1 cellular context compared by ENCODE assay signal in the genomic region with DNA sequence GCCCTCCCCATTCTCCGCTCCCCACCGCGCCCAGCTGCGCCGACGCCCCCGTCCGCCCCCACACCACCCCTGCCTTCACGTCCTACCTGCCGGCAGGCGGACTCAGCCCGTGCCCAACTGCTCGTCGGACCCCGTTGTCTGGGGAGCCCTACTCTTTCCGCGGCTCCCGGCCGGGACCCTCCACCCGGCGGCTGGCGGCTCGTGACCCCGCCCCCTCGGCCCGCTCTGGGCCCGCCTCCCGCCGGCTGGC.
TF ChIP-seq lines count a peak whose summit lies in the region.

A gene (minus strand): TSS at position 209 of the 250 bp plus-strand sequence. CDS start 9,899 bp downstream, outside the sequence.

TF ChIP-seq in HepG2, 621 proteins besides CTCF, POLR2A, EP300 and RAD21 (continued from another document and continues in another):
- TF ChIP-seq, protein P1, sequence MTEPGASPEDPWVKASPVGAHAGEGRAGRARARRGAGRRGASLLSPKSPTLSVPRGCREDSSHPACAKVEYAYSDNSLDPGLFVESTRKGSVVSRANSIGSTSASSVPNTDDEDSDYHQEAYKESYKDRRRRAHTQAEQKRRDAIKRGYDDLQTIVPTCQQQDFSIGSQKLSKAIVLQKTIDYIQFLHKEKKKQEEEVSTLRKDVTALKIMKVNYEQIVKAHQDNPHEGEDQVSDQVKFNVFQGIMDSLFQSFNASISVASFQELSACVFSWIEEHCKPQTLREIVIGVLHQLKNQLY (CRISPR knock-in tag; IDR thresholded peaks at IDR 0.05) = no peak
- TF ChIP-seq, protein P2, sequence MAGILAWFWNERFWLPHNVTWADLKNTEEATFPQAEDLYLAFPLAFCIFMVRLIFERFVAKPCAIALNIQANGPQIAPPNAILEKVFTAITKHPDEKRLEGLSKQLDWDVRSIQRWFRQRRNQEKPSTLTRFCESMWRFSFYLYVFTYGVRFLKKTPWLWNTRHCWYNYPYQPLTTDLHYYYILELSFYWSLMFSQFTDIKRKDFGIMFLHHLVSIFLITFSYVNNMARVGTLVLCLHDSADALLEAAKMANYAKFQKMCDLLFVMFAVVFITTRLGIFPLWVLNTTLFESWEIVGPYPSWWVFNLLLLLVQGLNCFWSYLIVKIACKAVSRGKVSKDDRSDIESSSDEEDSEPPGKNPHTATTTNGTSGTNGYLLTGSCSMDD (CRISPR knock-in tag; IDR thresholded peaks at IDR 0.05) = no peak
- TF ChIP-seq ZNF282 (IDR thresholded peaks at IDR 0.05; ENCODE audit: partially characterized antibody) = no peak
- TF ChIP-seq CC2D1A (CRISPR knock-in tag; IDR thresholded peaks at IDR 0.05) = no peak
- TF ChIP-seq, protein P3, sequence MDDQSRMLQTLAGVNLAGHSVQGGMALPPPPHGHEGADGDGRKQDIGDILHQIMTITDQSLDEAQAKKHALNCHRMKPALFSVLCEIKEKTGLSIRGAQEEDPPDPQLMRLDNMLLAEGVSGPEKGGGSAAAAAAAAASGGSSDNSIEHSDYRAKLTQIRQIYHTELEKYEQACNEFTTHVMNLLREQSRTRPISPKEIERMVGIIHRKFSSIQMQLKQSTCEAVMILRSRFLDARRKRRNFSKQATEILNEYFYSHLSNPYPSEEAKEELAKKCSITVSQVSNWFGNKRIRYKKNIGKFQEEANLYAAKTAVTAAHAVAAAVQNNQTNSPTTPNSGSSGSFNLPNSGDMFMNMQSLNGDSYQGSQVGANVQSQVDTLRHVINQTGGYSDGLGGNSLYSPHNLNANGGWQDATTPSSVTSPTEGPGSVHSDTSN (CRISPR knock-in tag; IDR thresholded peaks at IDR 0.05; ENCODE audit: borderline replicate concordance) = no peak
- TF ChIP-seq PAF1 (CRISPR knock-in tag; IDR thresholded peaks at IDR 0.05) = no peak
- TF ChIP-seq ZNF747 (CRISPR knock-in tag; IDR thresholded peaks at IDR 0.05; ENCODE audit: borderline replicate concordance) = peak; percentile 64; the same call in 1 of the 2 replicates
- peak; percentile 29; the same call in 1 of the 3 replicates for TF ChIP-seq MXI1 (IDR thresholded peaks at IDR 0.05; ENCODE audit: borderline replicate concordance, low read depth, low read length)
- TF ChIP-seq, protein P4, sequence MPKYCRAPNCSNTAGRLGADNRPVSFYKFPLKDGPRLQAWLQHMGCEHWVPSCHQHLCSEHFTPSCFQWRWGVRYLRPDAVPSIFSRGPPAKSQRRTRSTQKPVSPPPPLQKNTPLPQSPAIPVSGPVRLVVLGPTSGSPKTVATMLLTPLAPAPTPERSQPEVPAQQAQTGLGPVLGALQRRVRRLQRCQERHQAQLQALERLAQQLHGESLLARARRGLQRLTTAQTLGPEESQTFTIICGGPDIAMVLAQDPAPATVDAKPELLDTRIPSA (CRISPR knock-in tag; IDR thresholded peaks at IDR 0.05; ENCODE audit: borderline replicate concordance) = 0 out of 2 replicates have a peak, but pooled peaks have one; percentile 49
- peak; percentile 69 for TF ChIP-seq ZNF274 (CRISPR knock-in tag; IDR thresholded peaks at IDR 0.05)
- no peak for TF ChIP-seq JUND (CRISPR knock-in tag; IDR thresholded peaks at IDR 0.05)
- no peak for TF ChIP-seq ONECUT2 (CRISPR knock-in tag; IDR thresholded peaks at IDR 0.05)
- TF ChIP-seq, protein P5, sequence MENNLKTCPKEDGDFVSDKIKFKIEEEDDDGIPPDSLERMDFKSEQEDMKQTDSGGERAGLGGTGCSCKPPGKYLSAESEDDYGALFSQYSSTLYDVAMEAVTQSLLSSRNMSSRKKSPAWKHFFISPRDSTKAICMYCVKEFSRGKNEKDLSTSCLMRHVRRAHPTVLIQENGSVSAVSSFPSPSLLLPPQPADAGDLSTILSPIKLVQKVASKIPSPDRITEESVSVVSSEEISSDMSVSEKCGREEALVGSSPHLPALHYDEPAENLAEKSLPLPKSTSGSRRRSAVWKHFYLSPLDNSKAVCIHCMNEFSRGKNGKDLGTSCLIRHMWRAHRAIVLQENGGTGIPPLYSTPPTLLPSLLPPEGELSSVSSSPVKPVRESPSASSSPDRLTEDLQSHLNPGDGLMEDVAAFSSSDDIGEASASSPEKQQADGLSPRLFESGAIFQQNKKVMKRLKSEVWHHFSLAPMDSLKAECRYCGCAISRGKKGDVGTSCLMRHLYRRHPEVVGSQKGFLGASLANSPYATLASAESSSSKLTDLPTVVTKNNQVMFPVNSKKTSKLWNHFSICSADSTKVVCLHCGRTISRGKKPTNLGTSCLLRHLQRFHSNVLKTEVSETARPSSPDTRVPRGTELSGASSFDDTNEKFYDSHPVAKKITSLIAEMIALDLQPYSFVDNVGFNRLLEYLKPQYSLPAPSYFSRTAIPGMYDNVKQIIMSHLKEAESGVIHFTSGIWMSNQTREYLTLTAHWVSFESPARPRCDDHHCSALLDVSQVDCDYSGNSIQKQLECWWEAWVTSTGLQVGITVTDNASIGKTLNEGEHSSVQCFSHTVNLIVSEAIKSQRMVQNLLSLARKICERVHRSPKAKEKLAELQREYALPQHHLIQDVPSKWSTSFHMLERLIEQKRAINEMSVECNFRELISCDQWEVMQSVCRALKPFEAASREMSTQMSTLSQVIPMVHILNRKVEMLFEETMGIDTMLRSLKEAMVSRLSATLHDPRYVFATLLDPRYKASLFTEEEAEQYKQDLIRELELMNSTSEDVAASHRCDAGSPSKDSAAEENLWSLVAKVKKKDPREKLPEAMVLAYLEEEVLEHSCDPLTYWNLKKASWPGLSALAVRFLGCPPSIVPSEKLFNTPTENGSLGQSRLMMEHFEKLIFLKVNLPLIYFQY (CRISPR knock-in tag; IDR thresholded peaks at IDR 0.05; ENCODE audit: borderline replicate concordance) = no peak
- TF ChIP-seq, protein P6, sequence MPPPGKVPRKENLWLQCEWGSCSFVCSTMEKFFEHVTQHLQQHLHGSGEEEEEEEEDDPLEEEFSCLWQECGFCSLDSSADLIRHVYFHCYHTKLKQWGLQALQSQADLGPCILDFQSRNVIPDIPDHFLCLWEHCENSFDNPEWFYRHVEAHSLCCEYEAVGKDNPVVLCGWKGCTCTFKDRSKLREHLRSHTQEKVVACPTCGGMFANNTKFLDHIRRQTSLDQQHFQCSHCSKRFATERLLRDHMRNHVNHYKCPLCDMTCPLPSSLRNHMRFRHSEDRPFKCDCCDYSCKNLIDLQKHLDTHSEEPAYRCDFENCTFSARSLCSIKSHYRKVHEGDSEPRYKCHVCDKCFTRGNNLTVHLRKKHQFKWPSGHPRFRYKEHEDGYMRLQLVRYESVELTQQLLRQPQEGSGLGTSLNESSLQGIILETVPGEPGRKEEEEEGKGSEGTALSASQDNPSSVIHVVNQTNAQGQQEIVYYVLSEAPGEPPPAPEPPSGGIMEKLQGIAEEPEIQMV (CRISPR knock-in tag; IDR thresholded peaks at IDR 0.05; ENCODE audit: low read depth) = no peak
- no peak for TF ChIP-seq ZNF124 (CRISPR knock-in tag; IDR thresholded peaks at IDR 0.05)
- no peak for TF ChIP-seq RAD51 (IDR thresholded peaks at IDR 0.05; ENCODE audit: borderline replicate concordance)
- TF ChIP-seq MAFK (conservative IDR thresholded peaks at IDR 0.05 in 1 of 2, IDR thresholded peaks at IDR 0.05 in 1 of 2; ENCODE audit: low read length in 2 of 2) = no peak
- no peak for TF ChIP-seq BCL6 (CRISPR knock-in tag; IDR thresholded peaks at IDR 0.05)
- no peak for TF ChIP-seq ZNF598 (CRISPR knock-in tag; IDR thresholded peaks at IDR 0.05; ENCODE audit: borderline replicate concordance)
- no peak for TF ChIP-seq ZNF383 (CRISPR knock-in tag; IDR thresholded peaks at IDR 0.05; ENCODE audit: borderline replicate concordance)
- TF ChIP-seq SP2 (CRISPR knock-in tag; IDR thresholded peaks at IDR 0.05) = peak; percentile 61; the same call in 1 of the 2 replicates
- peak; percentile 25; the same call in 1 of the 2 replicates for TF ChIP-seq AKAP8 (CRISPR knock-in tag; IDR thresholded peaks at IDR 0.05)
- TF ChIP-seq NFKB2 (CRISPR knock-in tag; IDR thresholded peaks at IDR 0.05; ENCODE audit: borderline replicate concordance) = no peak; the same call in 1 of the 2 replicates
- TF ChIP-seq SUZ12 (IDR thresholded peaks at IDR 0.05; ENCODE audit: low read depth, low read length) = no peak
- TF ChIP-seq FOXA3 (CRISPR knock-in tag; IDR thresholded peaks at IDR 0.05) = no peak
- no peak for TF ChIP-seq MIXL1 (CRISPR knock-in tag; IDR thresholded peaks at IDR 0.05)
- TF ChIP-seq, protein P7, sequence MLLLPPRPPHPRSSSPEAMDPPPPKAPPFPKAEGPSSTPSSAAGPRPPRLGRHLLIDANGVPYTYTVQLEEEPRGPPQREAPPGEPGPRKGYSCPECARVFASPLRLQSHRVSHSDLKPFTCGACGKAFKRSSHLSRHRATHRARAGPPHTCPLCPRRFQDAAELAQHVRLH (CRISPR knock-in tag; IDR thresholded peaks at IDR 0.05; ENCODE audit: borderline replicate concordance, low read depth) = no peak
- TF ChIP-seq, protein P8, sequence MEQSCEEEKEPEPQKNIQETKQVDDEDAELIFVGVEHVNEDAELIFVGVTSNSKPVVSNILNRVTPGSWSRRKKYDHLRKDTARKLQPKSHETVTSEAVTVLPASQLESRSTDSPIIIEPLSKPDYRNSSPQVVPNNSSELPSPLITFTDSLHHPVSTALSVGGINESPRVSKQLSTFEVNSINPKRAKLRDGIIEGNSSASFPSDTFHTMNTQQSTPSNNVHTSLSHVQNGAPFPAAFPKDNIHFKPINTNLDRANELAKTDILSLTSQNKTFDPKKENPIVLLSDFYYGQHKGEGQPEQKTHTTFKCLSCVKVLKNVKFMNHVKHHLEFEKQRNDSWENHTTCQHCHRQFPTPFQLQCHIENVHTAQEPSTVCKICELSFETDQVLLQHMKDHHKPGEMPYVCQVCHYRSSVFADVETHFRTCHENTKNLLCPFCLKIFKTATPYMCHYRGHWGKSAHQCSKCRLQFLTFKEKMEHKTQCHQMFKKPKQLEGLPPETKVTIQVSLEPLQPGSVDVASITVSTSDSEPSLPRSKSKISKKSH (CRISPR knock-in tag; IDR thresholded peaks at IDR 0.05; ENCODE audit: borderline replicate concordance) = peak; percentile 40; the same call in 1 of the 2 replicates
- TF ChIP-seq SP1 (IDR thresholded peaks at IDR 0.05) = no peak
- TF ChIP-seq SP1 (CRISPR knock-in tag; IDR thresholded peaks at IDR 0.05) = peak; percentile 70; the same call in 1 of the 2 replicates
- peak; percentile 29 for TF ChIP-seq ARNTL (CRISPR knock-in tag; IDR thresholded peaks at IDR 0.05)
- TF ChIP-seq, protein P9, sequence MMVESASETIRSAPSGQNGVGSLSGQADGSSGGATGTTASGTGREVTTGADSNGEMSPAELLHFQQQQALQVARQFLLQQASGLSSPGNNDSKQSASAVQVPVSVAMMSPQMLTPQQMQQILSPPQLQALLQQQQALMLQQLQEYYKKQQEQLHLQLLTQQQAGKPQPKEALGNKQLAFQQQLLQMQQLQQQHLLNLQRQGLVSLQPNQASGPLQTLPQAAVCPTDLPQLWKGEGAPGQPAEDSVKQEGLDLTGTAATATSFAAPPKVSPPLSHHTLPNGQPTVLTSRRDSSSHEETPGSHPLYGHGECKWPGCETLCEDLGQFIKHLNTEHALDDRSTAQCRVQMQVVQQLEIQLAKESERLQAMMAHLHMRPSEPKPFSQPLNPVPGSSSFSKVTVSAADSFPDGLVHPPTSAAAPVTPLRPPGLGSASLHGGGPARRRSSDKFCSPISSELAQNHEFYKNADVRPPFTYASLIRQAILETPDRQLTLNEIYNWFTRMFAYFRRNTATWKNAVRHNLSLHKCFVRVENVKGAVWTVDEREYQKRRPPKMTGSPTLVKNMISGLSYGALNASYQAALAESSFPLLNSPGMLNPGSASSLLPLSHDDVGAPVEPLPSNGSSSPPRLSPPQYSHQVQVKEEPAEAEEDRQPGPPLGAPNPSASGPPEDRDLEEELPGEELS (CRISPR knock-in tag; IDR thresholded peaks at IDR 0.05) = no peak; the same call in 1 of the 2 replicates
- TF ChIP-seq HES4 (CRISPR knock-in tag; IDR thresholded peaks at IDR 0.05; ENCODE audit: borderline replicate concordance) = 0 out of 2 replicates have a peak, but pooled peaks have one; percentile 26
- 0 out of 2 replicates have a peak, but pooled peaks have one; percentile 11 for TF ChIP-seq ZFP82 (CRISPR knock-in tag; IDR thresholded peaks at IDR 0.05; ENCODE audit: borderline replicate concordance)
- TF ChIP-seq ELF1 (CRISPR knock-in tag; IDR thresholded peaks at IDR 0.05) = no peak
- no peak; the same call in 1 of the 2 replicates for TF ChIP-seq NKX3-1 (CRISPR knock-in tag; IDR thresholded peaks at IDR 0.05)
- no peak for TF ChIP-seq LCORL (IDR thresholded peaks at IDR 0.05)
- peak; percentile 16; the same call in 1 of the 2 replicates for TF ChIP-seq LCORL (CRISPR knock-in tag; IDR thresholded peaks at IDR 0.05)
- TF ChIP-seq MEIS2 (CRISPR knock-in tag; IDR thresholded peaks at IDR 0.05) = no peak
- TF ChIP-seq, protein P10, sequence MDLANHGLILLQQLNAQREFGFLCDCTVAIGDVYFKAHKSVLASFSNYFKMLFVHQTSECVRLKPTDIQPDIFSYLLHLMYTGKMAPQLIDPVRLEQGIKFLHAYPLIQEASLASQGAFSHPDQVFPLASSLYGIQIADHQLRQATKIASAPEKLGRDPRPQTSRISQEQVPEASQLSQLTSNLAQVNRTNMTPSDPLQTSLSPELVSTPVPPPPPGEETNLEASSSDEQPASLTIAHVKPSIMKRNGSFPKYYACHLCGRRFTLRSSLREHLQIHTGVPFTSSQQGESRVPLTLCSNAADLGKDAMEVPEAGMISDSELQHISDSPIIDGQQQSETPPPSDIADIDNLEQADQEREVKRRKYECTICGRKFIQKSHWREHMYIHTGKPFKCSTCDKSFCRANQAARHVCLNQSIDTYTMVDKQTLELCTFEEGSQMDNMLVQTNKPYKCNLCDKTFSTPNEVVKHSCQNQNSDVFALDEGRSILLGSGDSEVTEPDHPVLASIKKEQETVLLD (CRISPR knock-in tag; IDR thresholded peaks at IDR 0.05; ENCODE audit: low read depth) = peak; percentile 30; the same call in 1 of the 2 replicates
- no peak for TF ChIP-seq SP5 (CRISPR knock-in tag; IDR thresholded peaks at IDR 0.05; ENCODE audit: borderline replicate concordance, low read depth)
- TF ChIP-seq ZNF263 (CRISPR knock-in tag; IDR thresholded peaks at IDR 0.05) = no peak
- TF ChIP-seq SRSF9 (IDR thresholded peaks at IDR 0.05; ENCODE audit: borderline replicate concordance, insufficient read depth, low read depth, low read length, poor library complexity, severe bottlenecking) = no peak
- TF ChIP-seq, protein P11, sequence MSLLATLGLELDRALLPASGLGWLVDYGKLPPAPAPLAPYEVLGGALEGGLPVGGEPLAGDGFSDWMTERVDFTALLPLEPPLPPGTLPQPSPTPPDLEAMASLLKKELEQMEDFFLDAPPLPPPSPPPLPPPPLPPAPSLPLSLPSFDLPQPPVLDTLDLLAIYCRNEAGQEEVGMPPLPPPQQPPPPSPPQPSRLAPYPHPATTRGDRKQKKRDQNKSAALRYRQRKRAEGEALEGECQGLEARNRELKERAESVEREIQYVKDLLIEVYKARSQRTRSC (CRISPR knock-in tag; IDR thresholded peaks at IDR 0.05; ENCODE audit: low read depth) = 0 out of 2 replicates have a peak, but pooled peaks have one; percentile 32
- no peak for TF ChIP-seq FOXK1 (CRISPR knock-in tag; IDR thresholded peaks at IDR 0.05; ENCODE audit: borderline replicate concordance, low read depth)
- TF ChIP-seq ZNF567 (CRISPR knock-in tag; IDR thresholded peaks at IDR 0.05; ENCODE audit: borderline replicate concordance) = no peak
- TF ChIP-seq FOXC1 (CRISPR knock-in tag; IDR thresholded peaks at IDR 0.05; ENCODE audit: borderline replicate concordance) = no peak
- no peak for TF ChIP-seq FOXA1 (IDR thresholded peaks at IDR 0.05)
- no peak for TF ChIP-seq FOXA1 (CRISPR knock-in tag; IDR thresholded peaks at IDR 0.05)
- TF ChIP-seq SP4 (CRISPR knock-in tag; IDR thresholded peaks at IDR 0.05) = 0 out of 2 replicates have a peak, but pooled peaks have one; percentile 64
- TF ChIP-seq TSC22D2 (CRISPR knock-in tag; IDR thresholded peaks at IDR 0.05; ENCODE audit: borderline replicate concordance) = no peak
- TF ChIP-seq NFYC (CRISPR knock-in tag; IDR thresholded peaks at IDR 0.05) = no peak
